8 cellular contexts compared by ENCODE assay signal in the genomic region with DNA sequence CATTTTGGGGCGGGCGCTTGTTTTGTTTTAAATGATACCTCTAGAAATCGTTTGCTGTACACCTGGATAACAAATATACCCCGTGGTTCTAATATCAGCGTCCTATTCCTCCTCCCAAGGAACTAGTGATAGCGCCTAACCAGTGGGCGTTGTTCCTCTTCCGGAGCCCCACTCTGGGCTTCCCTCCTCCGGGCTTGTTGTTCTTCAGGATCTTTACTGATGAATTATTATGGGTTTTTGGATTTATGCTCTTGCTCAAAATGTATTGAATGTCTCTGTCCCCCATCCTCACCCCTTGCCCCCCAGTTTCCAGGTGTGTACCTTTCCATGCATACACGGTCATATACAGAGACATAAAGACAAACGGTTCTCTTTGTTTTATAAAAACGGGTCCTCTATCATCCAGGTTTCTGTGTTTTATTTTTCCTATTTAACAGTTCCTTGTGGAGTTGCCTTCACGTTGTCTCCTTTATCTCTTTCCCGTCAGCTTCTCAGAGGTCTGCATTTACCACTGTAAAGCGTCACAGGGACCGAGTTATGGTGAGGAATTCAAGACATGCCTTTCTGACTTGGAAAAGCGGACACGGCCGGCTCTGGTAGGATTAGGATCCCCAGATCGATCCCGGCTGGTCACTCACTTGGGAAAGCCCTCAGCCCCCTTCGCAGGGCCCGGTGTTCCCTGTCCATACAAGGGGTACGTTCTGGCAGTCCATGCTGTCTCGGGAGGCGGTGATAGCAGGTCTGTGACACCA. TPM values are rescaled to one million over a fixed set of nuclear protein-coding genes. Genes with fewer than 3 reads are reported as not detected.
DNase-seq lines count a peak whose midpoint lies in the region; ATAC-seq and TF ChIP-seq lines count a peak whose summit lies in the region.

No MANE protein-coding gene starts in this region.

- POLR2A ChIA-PET in Caco-2 (lab: Charles Lee) (interaction anchor here (0.7 to 2.4 kb wide), 6 partner anchors 24 to 199 kb away, joined by 3 to 8 read pairs (median 4); a partner anchor contains a TSS), Panc1 (lab: Charles Lee) (interaction anchor here (0.6 kb wide), 1 partner anchor 12 kb away, joined by 4 read pairs; no protein-coding TSS in a partner anchor)

- H3K4me3 ChIP-seq in Caco-2 (ENCODE audit: low read depth, low read length) (peak overlapping the region; percentile 81), Panc1 (ENCODE audit: low read depth in 2 of 2, low read length in 2 of 2) (peak overlapping the region; percentile 71 to 76), esophagus muscularis mucosa (peak overlapping the region; percentile 74 to 87 (median 84))

- no peaks in the 10 kb centered on the region for H3K9me3 Mint-ChIP-seq in Caco-2 (ENCODE audit: unreplicated experiment)

- H3K27me3 Mint-ChIP-seq in Caco-2 (ENCODE audit: insufficient read depth, unreplicated experiment), result no peaks in the 10 kb centered on the region

- H3K4me1 Mint-ChIP-seq in Caco-2 (ENCODE audit: low read depth, unreplicated experiment), result peaks cover 51% of the 10 kb centered on the region

- H3K36me3 ChIP-seq in Caco-2 (ENCODE audit: control insufficient read depth, insufficient read depth, low read length) (no peaks in the 10 kb centered on the region), Panc1 (ENCODE audit: control insufficient read depth, insufficient read depth, low read length) (no peaks in the 10 kb centered on the region; the same call in none of the 2 replicates), esophagus muscularis mucosa (no peaks in the 10 kb centered on the region)

- peaks cover 27% of the 10 kb centered on the region for H3K36me3 Mint-ChIP-seq in Caco-2 (ENCODE audit: insufficient read depth, unreplicated experiment)

- H3K9me3 ChIP-seq in Caco-2 (no peaks in the 10 kb centered on the region), Panc1 (ENCODE audit: control insufficient read depth, insufficient read depth, low read depth, low read length) (no peaks in the 10 kb centered on the region), esophagus muscularis mucosa (no peaks in the 10 kb centered on the region)

- H3K4me1 ChIP-seq in Caco-2 (peaks cover 42% of the 10 kb centered on the region), Panc1 (ENCODE audit: control insufficient read depth, insufficient read depth, low read length) (peaks cover 39% of the 10 kb centered on the region), esophagus muscularis mucosa (peaks cover 36 to 61% (median 49%) of the 10 kb centered on the region in 4 donors)

- in situ Hi-C loops in Panc1 (cut with HindIII; ENCODE audit: low pct_unique_long_range_greater_than_20kb, low sequenced_read_pairs), result no loop called here

- H3K27ac ChIP-seq in Panc1 (ENCODE audit: low read length) (peak overlapping the region; percentile 82), esophagus muscularis mucosa (replicated peaks in 1 of 4) (peak overlapping the region; percentile 86 to 91 (median 88))

- CTCF ChIA-PET in Caco-2 (lab: Charles Lee) (interaction anchor here (0.9 to 1.0 kb wide), 2 partner anchors 42 to 56 kb away, joined by 3 to 5 read pairs; no protein-coding TSS in a partner anchor), Panc1 (lab: Charles Lee) (interaction anchor here (0.6 kb wide), 1 partner anchor 159 kb away, joined by 3 read pairs; no protein-coding TSS in a partner anchor)

- peak overlapping the region; percentile 83 for H3K27ac Mint-ChIP-seq in Caco-2 (ENCODE audit: unreplicated experiment)

- H3K27me3 ChIP-seq in Caco-2 (replicated peaks; ENCODE audit: control insufficient read depth, insufficient read depth, low read length) (no peaks in the 10 kb centered on the region), Panc1 (ENCODE audit: control insufficient read depth, insufficient read depth, low read length) (no peaks in the 10 kb centered on the region), esophagus muscularis mucosa (no peaks in the 10 kb centered on the region)

- TF ChIP-seq POLR2A in esophagus muscularis mucosa (IDR thresholded peaks at IDR 0.05; ENCODE audit: low read depth), result no peak

- BruUV-seq in Caco-2 (replicated peaks; lab: Mats Ljungman, UMichigan) (TSS peak; percentile 60), Panc1 (replicated peaks; lab: Mats Ljungman, UMichigan) (no TSS peak)

- intact Hi-C loops in Caco-2 (cut with micrococcal nuclease; ENCODE audit: unreplicated experiment) (loop anchor here (1.0 to 2.0 kb wide), 6 partner anchors 23 to 199 kb away; a partner anchor contains a TSS), Panc1 (cut with micrococcal nuclease; ENCODE audit: unreplicated experiment) (no loop called here), esophagus muscularis mucosa (cut with DNase I) (no loop called here)

- no peak for TF ChIP-seq CTCF in Caco-2 (IDR thresholded peaks at IDR 0.05; ENCODE audit: insufficient read depth in 1 of 2, low read depth in 1 of 2, low read length in 1 of 2, severe bottlenecking in 1 of 2, unreplicated experiment in 1 of 2)
- no peak for TF ChIP-seq CTCF in Panc1 (IDR thresholded peaks at IDR 0.05)
- no peak for TF ChIP-seq CTCF in esophagus muscularis mucosa (IDR thresholded peaks at IDR 0.05)

- peak overlapping the region; percentile 83 for H3K4me3 Mint-ChIP-seq in Caco-2 (ENCODE audit: unreplicated experiment)

- TF ChIP-seq EP300 in esophagus muscularis mucosa (IDR thresholded peaks at IDR 0.05), result no peak

- DNase-seq in Caco-2 (no peak), Panc1 (ENCODE audit: low read depth, low spot score) (no peak), esophagus muscularis mucosa (ENCODE audit: extremely low spot score) (no peak), pons (ENCODE audit: low spot score) (peak; percentile 45), NCI-H146 (lab: John Stamatoyannopoulos, UW) (no peak), mucosa of gallbladder (ENCODE audit: low spot score) (no peak)
- DNase-seq in activated CD8-positive, alpha-beta memory T cell treated with anti-CD3 and anti-CD28 coated beads, Interleukin-2, amount 50 U/mL, for 48 hours, result no peak

- ATAC-seq in Panc1 (peak; percentile 2; the same call in 1 of the 2 replicates), GM18520 (IDR thresholded peaks at IDR 0.05; ENCODE audit: unreplicated experiment) (no peak)

- WGBS in esophagus muscularis mucosa, result 32% methylated on average over 24 of the region's 26 CpGs

RNA-seq across cellular contexts. Expression of a gene that starts 0.7 kb away (rescaled TPM):
- total RNA-seq in Caco-2 (2022) (85.9 and 90.8 TPM in 2 replicates), Panc1 (2021; ENCODE audit: unreplicated experiment) (34.0 TPM), esophagus muscularis mucosa (10 to 100 TPM; 21.7 to 66.7 (median 35.1) TPM), mucosa of gallbladder (101 TPM)
- polyA plus RNA-seq in Panc1 (2012; ENCODE audit: insufficient read length), result 27.0 TPM
